11 cellular contexts compared by ENCODE assay signal in the genomic region with DNA sequence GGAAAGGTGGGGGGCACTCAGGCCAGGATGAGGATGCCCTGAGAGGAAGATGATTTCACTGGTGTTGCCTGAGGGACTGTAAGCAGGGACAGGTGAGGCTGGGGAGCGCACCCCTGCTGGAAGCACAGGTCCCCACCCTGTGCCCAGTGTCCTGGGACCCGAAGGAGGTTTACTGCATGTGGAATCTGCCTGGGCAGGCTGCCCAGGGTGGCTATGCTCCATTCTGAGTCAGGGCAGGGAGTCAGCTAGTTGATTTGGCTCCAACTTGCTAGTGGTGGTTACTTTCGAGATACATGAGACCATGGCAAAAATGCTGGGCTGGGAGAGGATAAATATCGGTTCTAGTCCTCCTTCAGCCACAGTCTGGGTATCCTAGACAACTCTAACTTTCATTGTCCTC. TPM values are rescaled to one million over a fixed set of nuclear protein-coding genes. Genes with fewer than 3 reads are reported as not detected.
DNase-seq lines count a peak whose midpoint lies in the region; ATAC-seq and TF ChIP-seq lines count a peak whose summit lies in the region.
"Had no signal": no experiment of that assay in that cellular context is flagged by ENCODE, and none has a peak within 500 bp of the region (broad histone marks: within the 10 kb centered on the region; RNA-seq: fewer than 3 reads in every experiment).

No MANE protein-coding gene starts in this region.

- no peak for TF ChIP-seq CTCF in spleen (IDR thresholded peaks at IDR 0.05 in 8 of 11, conservative IDR thresholded peaks at IDR 0.05 in 3 of 11)
- TF ChIP-seq CTCF in CD8-positive, alpha-beta T cell (IDR thresholded peaks at IDR 0.05), result no peak
- TF ChIP-seq CTCF in osteocyte (IDR thresholded peaks at IDR 0.05), result no peak

- H3K4me3 ChIP-seq in GM23248 (peak overlapping the region; percentile 33; the same call in 1 of the 2 replicates), right cardiac atrium (ENCODE audit: low read length) (no peak overlapping the region), spleen (no peak overlapping the region)
- no peak overlapping the region for H3K4me3 ChIP-seq in CD8-positive, alpha-beta T cell (ENCODE audit: low read depth, low read length)

- no peaks in the 10 kb centered on the region for H3K9me2 ChIP-seq in GM23248 (ENCODE audit: insufficient read depth)

- H3K9me3 Mint-ChIP-seq in activated T-helper 1 cell treated with anti-CD3 and anti-CD28 coated beads, Interleukin-12 subunit alpha, Interleukin-12 subunit beta, Interleukin-2, Interleukin-4 antibody, amounts not matched to agents 30 ng/mL and 10 ng/mL and 1 ng/mL, durations not matched to agents 14 hours and 24 hours and 36 hours, result no peaks in the 10 kb centered on the region
- H3K9me3 Mint-ChIP-seq in CD8-positive, alpha-beta T cell, result no peaks in the 10 kb centered on the region
- H3K9me3 Mint-ChIP-seq in osteocyte (ENCODE audit: unreplicated experiment), result no peaks in the 10 kb centered on the region
- H3K9me3 Mint-ChIP-seq: T-helper 1 cell treated with Interleukin-12 subunit alpha and Interleukin-12 subunit beta and Interleukin-4 antibody, amounts not matched to agents 30 μg/mL and 1 μg/mL, for 36 hours had no signal

- TF ChIP-seq POLR2A in spleen (IDR thresholded peaks at IDR 0.05), result no peak

- H3F3A ChIP-seq in GM23248 (ENCODE audit: insufficient read depth), result peaks cover 17% of the 10 kb centered on the region

- no peaks in the 10 kb centered on the region for H3K36me3 Mint-ChIP-seq in activated T-helper 1 cell treated with anti-CD3 and anti-CD28 coated beads, Interleukin-12 subunit alpha, Interleukin-12 subunit beta, Interleukin-2, Interleukin-4 antibody, amounts not matched to agents 30 ng/mL and 10 ng/mL and 1 ng/mL, durations not matched to agents 14 hours and 24 hours and 36 hours (ENCODE audit: low read depth)
- H3K36me3 Mint-ChIP-seq in CD8-positive, alpha-beta T cell, result no peaks in the 10 kb centered on the region
- no peaks in the 10 kb centered on the region for H3K36me3 Mint-ChIP-seq in osteocyte (ENCODE audit: unreplicated experiment)

- H3K4me1 ChIP-seq in GM23248 (ENCODE audit: insufficient read depth) (peaks cover 28% of the 10 kb centered on the region), right cardiac atrium (ENCODE audit: control insufficient read depth, insufficient read depth, low read length) (peaks cover 5% of the 10 kb centered on the region), spleen (peaks cover 4 to 57% (median 24%) of the 10 kb centered on the region in 6 donors)
- H3K4me1 ChIP-seq in CD8-positive, alpha-beta T cell (ENCODE audit: insufficient read depth, low read length), result peaks cover 7% of the 10 kb centered on the region

- H3K27me3 Mint-ChIP-seq in activated T-helper 1 cell treated with anti-CD3 and anti-CD28 coated beads, Interleukin-12 subunit alpha, Interleukin-12 subunit beta, Interleukin-2, Interleukin-4 antibody, amounts not matched to agents 30 ng/mL and 10 ng/mL and 1 ng/mL, durations not matched to agents 14 hours and 24 hours and 36 hours (ENCODE audit: insufficient read depth), result peaks cover 54% of the 10 kb centered on the region
- peaks cover 7% of the 10 kb centered on the region for H3K27me3 Mint-ChIP-seq in CD8-positive, alpha-beta T cell (ENCODE audit: low read depth)
- peaks cover 68% of the 10 kb centered on the region for H3K27me3 Mint-ChIP-seq in osteocyte (ENCODE audit: unreplicated experiment)

- in situ Hi-C loops in GM23248 (cut with MboI), result no loop called here

- 0 out of 2 replicates have a peak overlapping the region, but pooled peaks have one; percentile 23 for H3K9ac ChIP-seq in GM23248

- H3K36me3 ChIP-seq in GM23248 (ENCODE audit: low read depth) (no peaks in the 10 kb centered on the region), spleen (peaks cover 0 to 22% (median 0%) of the 10 kb centered on the region in 6 donors)
- no peaks in the 10 kb centered on the region for H3K36me3 ChIP-seq in CD8-positive, alpha-beta T cell (ENCODE audit: insufficient read depth, low read length)

- intact Hi-C loops in right cardiac atrium (cut with DNase I), result loop anchor here in 3 of 4 donors (2.0 to 10.0 kb wide), 4 partner anchors 50 to 548 kb away; no protein-coding TSS in a partner anchor
- intact Hi-C loops in spleen (cut with DNase I; ENCODE audit: low total_unique reads), result no loop called here
- intact Hi-C loops in activated T-helper 1 cell treated with anti-CD3 and anti-CD28 coated beads, Interleukin-12 subunit alpha, Interleukin-12 subunit beta, Interleukin-2, Interleukin-4 antibody, amounts not matched to agents 30 ng/mL and 10 ng/mL and 1 ng/mL, durations not matched to agents 14 hours and 24 hours and 36 hours (cut with micrococcal nuclease), result no loop called here
- intact Hi-C loops in CD8-positive, alpha-beta T cell (cut with DNase I, micrococcal nuclease), result no loop called here

- peak; percentile 26 to 27 for ATAC-seq in right cardiac atrium
- ATAC-seq in CD8-positive, alpha-beta T cell, result no peak
- ATAC-seq: left colon had no signal

- H3K4me1 Mint-ChIP-seq in activated T-helper 1 cell treated with anti-CD3 and anti-CD28 coated beads, Interleukin-12 subunit alpha, Interleukin-12 subunit beta, Interleukin-2, Interleukin-4 antibody, amounts not matched to agents 30 ng/mL and 10 ng/mL and 1 ng/mL, durations not matched to agents 14 hours and 24 hours and 36 hours (ENCODE audit: low read depth), result peaks cover 14% of the 10 kb centered on the region
- peaks cover 9% of the 10 kb centered on the region for H3K4me1 Mint-ChIP-seq in CD8-positive, alpha-beta T cell (ENCODE audit: low read depth)
- H3K4me1 Mint-ChIP-seq in osteocyte (ENCODE audit: unreplicated experiment), result peaks cover 14% of the 10 kb centered on the region

- H3K27me3 ChIP-seq in GM23248 (replicated peaks; ENCODE audit: insufficient read depth) (peaks cover 14% of the 10 kb centered on the region; the same call in 1 of the 2 replicates), right cardiac atrium (ENCODE audit: control insufficient read depth, insufficient read depth) (no peaks in the 10 kb centered on the region), spleen (replicated peaks in 1 of 7) (peaks cover 0 to 36% (median 0%) of the 10 kb centered on the region in 7 donors)
- no peaks in the 10 kb centered on the region for H3K27me3 ChIP-seq in CD8-positive, alpha-beta T cell (ENCODE audit: insufficient read depth, low read length)

- DNase-seq in GM23248 (peak; percentile 98), amniotic stem cell (lab: John Stamatoyannopoulos, UW) (peak; percentile 16), right cardiac atrium (peak; percentile 60 to 79 (median 75)), spleen (no peak), osteocyte (ENCODE audit: extremely low spot score, unreplicated experiment) (no peak)
- no peak for DNase-seq in activated CD4-positive, alpha-beta T cell treated with anti-CD3 and anti-CD28 coated beads, Interleukin-2, amount 50 U/mL, for 48 hours
- no peak for DNase-seq in activated T-helper 1 cell treated with anti-CD3 and anti-CD28 coated beads, Interleukin-12 subunit alpha, Interleukin-12 subunit beta, Interleukin-2, Interleukin-4 antibody, amounts not matched to agents 30 ng/mL and 10 ng/mL and 1 ng/mL, durations not matched to agents 14 hours and 24 hours and 36 hours (ENCODE audit: low spot score)
- no peak for DNase-seq in CD8-positive, alpha-beta T cell
- DNase-seq: stimulated activated CD4-positive, alpha-beta T cell treated with anti-CD3 and anti-CD28 coated beads, Interleukin-12 subunit alpha, Interleukin-12 subunit beta, amount 100 ng/mL, for 4 hours had no signal

- H3K4me2 ChIP-seq in GM23248 (ENCODE audit: unreplicated experiment), result peak overlapping the region; percentile 77

- no peak overlapping the region for H2AFZ ChIP-seq in GM23248

- H3K27ac ChIP-seq in GM23248, result peak overlapping the region; percentile 44
- H3K27ac ChIP-seq in right cardiac atrium (ENCODE audit: low read length), result no peak overlapping the region
- H3K27ac ChIP-seq in spleen, result peak overlapping the region in 5 of 8 donors; percentile 56 to 84 (median 77)
- no peak overlapping the region for H3K27ac ChIP-seq in CD8-positive, alpha-beta T cell (ENCODE audit: low read depth, low read length)

- H3K27ac Mint-ChIP-seq in activated T-helper 1 cell treated with anti-CD3 and anti-CD28 coated beads, Interleukin-12 subunit alpha, Interleukin-12 subunit beta, Interleukin-2, Interleukin-4 antibody, amounts not matched to agents 30 ng/mL and 10 ng/mL and 1 ng/mL, durations not matched to agents 14 hours and 24 hours and 36 hours, result no peak overlapping the region
- H3K27ac Mint-ChIP-seq in CD8-positive, alpha-beta T cell, result no peak overlapping the region
- no peak overlapping the region for H3K27ac Mint-ChIP-seq in osteocyte (ENCODE audit: unreplicated experiment)
- H3K27ac Mint-ChIP-seq: T-helper 1 cell treated with Interleukin-12 subunit alpha and Interleukin-12 subunit beta and Interleukin-4 antibody, amounts not matched to agents 30 μg/mL and 1 μg/mL, for 36 hours had no signal

- H3K79me2 ChIP-seq in GM23248 (ENCODE audit: insufficient read depth), result no peaks in the 10 kb centered on the region

- no peak overlapping the region for H3K4me3 Mint-ChIP-seq in activated T-helper 1 cell treated with anti-CD3 and anti-CD28 coated beads, Interleukin-12 subunit alpha, Interleukin-12 subunit beta, Interleukin-2, Interleukin-4 antibody, amounts not matched to agents 30 ng/mL and 10 ng/mL and 1 ng/mL, durations not matched to agents 14 hours and 24 hours and 36 hours
- H3K4me3 Mint-ChIP-seq in CD8-positive, alpha-beta T cell, result no peak overlapping the region
- H3K4me3 Mint-ChIP-seq in osteocyte (ENCODE audit: unreplicated experiment), result no peak overlapping the region
- H3K4me3 Mint-ChIP-seq: T-helper 1 cell treated with Interleukin-12 subunit alpha and Interleukin-12 subunit beta and Interleukin-4 antibody, amounts not matched to agents 30 μg/mL and 1 μg/mL, for 36 hours had no signal

- CTCF ChIA-PET in CD8-positive, alpha-beta T cell (lab: Charles Lee), result interaction anchor here (0.7 to 8.2 kb wide), 10 partner anchors 9 to 561 kb away, joined by 3 to 90 read pairs (median 7); no protein-coding TSS in a partner anchor

- H4K20me1 ChIP-seq in GM23248 (ENCODE audit: insufficient read depth), result no peaks in the 10 kb centered on the region

- WGBS in GM23248 (ENCODE audit: low coverage in 1 of 2, low lambda C conversion rate in 2 of 2, missing lambda C conversion rate in 2 of 2), 2 experiments, result 3 to 4% methylated on average over 4 of the region's 4 CpGs
- 49% methylated on average over 4 of the region's 4 CpGs for WGBS in right cardiac atrium
- WGBS in spleen, 5 donors, result 63 to 93% (median 83%) methylated on average over 4 of the region's 4 CpGs

- POLR2A ChIA-PET in CD8-positive, alpha-beta T cell (lab: Charles Lee), result interaction anchor here (0.6 kb wide), 1 partner anchor 686 kb away, joined by 4 read pairs; no protein-coding TSS in a partner anchor

- no peaks in the 10 kb centered on the region for H3K9me3 ChIP-seq in GM23248 (ENCODE audit: low read depth)
- H3K9me3 ChIP-seq in right cardiac atrium (ENCODE audit: control insufficient read depth, low read length), result no peaks in the 10 kb centered on the region
- H3K9me3 ChIP-seq in spleen, result no peaks in the 10 kb centered on the region
- H3K9me3 ChIP-seq in CD8-positive, alpha-beta T cell (ENCODE audit: low read length), result no peaks in the 10 kb centered on the region

RNA-seq across cellular contexts. Expression of gene TLR5, which starts 7.9 kb away (rescaled TPM):
- total RNA-seq in GM23248 (2014; rRNA removed; shearing (Covaris generic)), result not detected in 2 replicates
- polyA plus RNA-seq in GM23248 (2016; fragmentation: Nextera tagmentation; extraction: Ambion mirVana) (0.16 TPM in 1 of 2 replicates, not detected in the other), right cardiac atrium (1.9 TPM), spleen (1 to 10 TPM; 1.0 to 1.6 (median 1.2) TPM)
- total RNA-seq in right cardiac atrium (1 to 10 TPM; 2.0 to 6.8 (median 5.8) TPM), spleen (10 to 100 TPM in 6 of 7 donors, 1 to 10 TPM in 1; 9.4 to 28.2 (median 15.3) TPM), osteocyte (not detected in 2 replicates)
- not detected in 2 replicates for total RNA-seq in activated T-helper 1 cell treated with anti-CD3 and anti-CD28 coated beads, Interleukin-12 subunit alpha, Interleukin-12 subunit beta, Interleukin-2, Interleukin-4 antibody, amounts not matched to agents 30 ng/mL and 10 ng/mL and 1 ng/mL, durations not matched to agents 14 hours and 24 hours and 36 hours
- 1 to 10 TPM; 1.1 to 1.2 TPM for total RNA-seq in CD8-positive, alpha-beta T cell

Comparison
In these comparisons a context has a peak if more than half of its experiments do, and no peak if none do; other contexts are left out.
1. DNase-seq: peak in GM23248 (single experiment), amniotic stem cell (single experiment) and right cardiac atrium (3 of 3); none in spleen (single experiment), activated CD4-positive, alpha-beta T cell treated with anti-CD3 and anti-CD28 coated beads, Interleukin-2, amount 50 U/mL, for 48 hours (0 of 2), activated T-helper 1 cell treated with anti-CD3 and anti-CD28 coated beads, Interleukin-12 subunit alpha, Interleukin-12 subunit beta, Interleukin-2, Interleukin-4 antibody, amounts not matched to agents 30 ng/mL and 10 ng/mL and 1 ng/mL, durations not matched to agents 14 hours and 24 hours and 36 hours (single experiment), CD8-positive, alpha-beta T cell (0 of 7) and osteocyte (single experiment).
2. H3K27ac ChIP-seq: peak in GM23248 (single experiment) and spleen (5 of 8); none in right cardiac atrium (single experiment) and CD8-positive, alpha-beta T cell (single experiment).
3. intact Hi-C loops: an anchor here in right cardiac atrium (2.0 to 10.0 kb wide); none called in spleen, activated T-helper 1 cell treated with anti-CD3 and anti-CD28 coated beads, Interleukin-12 subunit alpha, Interleukin-12 subunit beta, Interleukin-2, Interleukin-4 antibody, amounts not matched to agents 30 ng/mL and 10 ng/mL and 1 ng/mL, durations not matched to agents 14 hours and 24 hours and 36 hours and CD8-positive, alpha-beta T cell.